In genomic region chr10:49139866-49140195, GRCh38 we compare ENCODE assay signal across 12 cellular contexts. TPM values are rescaled to one million over a fixed set of nuclear protein-coding genes. Genes with fewer than 3 reads are reported as not detected.
A peak's percentile ranks its signal among the peaks of the same experiment; 100 is the strongest.
DNase-seq lines count a peak whose midpoint lies in the region; ATAC-seq and TF ChIP-seq lines count a peak whose summit lies in the region.
"Had no signal": no experiment of that assay in that cellular context is flagged by ENCODE, and none has a peak within 500 bp of the region (broad histone marks: within the 10 kb centered on the region; RNA-seq: fewer than 3 reads in every experiment).

No MANE protein-coding gene starts in this region.

- in situ Hi-C loops in HAP-1 (cut with MboI; ENCODE audit: low sequenced_read_pairs): no loop called here

- peak; percentile 92 for ATAC-seq in stimulated activated effector memory CD8-positive, alpha-beta T cell treated with anti-CD3 and anti-CD28 coated beads, Interleukin-12 subunit alpha, Interleukin-12 subunit beta, amount 100 ng/mL, for 72 hours
- ATAC-seq in GM18907 (IDR thresholded peaks at IDR 0.05; ENCODE audit: unreplicated experiment) (no peak), GM19452 (IDR thresholded peaks at IDR 0.05; ENCODE audit: unreplicated experiment) (no peak)

- no peak for TF ChIP-seq CTCF in fibroblast of mammary gland (conservative IDR thresholded peaks at IDR 0.05; ENCODE audit: control insufficient read depth, insufficient read depth, low read depth, low read length)

- no peak overlapping the region for H3K27ac Mint-ChIP-seq in stimulated activated effector memory CD8-positive, alpha-beta T cell treated with anti-CD3 and anti-CD28 coated beads, Interleukin-12 subunit alpha, Interleukin-12 subunit beta, amount 100 ng/mL, for 72 hours

- no peaks in the 10 kb centered on the region for H3K9me3 ChIP-seq in HAP-1
- H3K9me3 ChIP-seq: pancreas had no signal

- H3K36me3 Mint-ChIP-seq in stimulated activated effector memory CD8-positive, alpha-beta T cell treated with anti-CD3 and anti-CD28 coated beads, Interleukin-12 subunit alpha, Interleukin-12 subunit beta, amount 100 ng/mL, for 72 hours: no peaks in the 10 kb centered on the region

- no peaks in the 10 kb centered on the region for H3K36me3 ChIP-seq in HAP-1 (replicated peaks)
- H3K36me3 ChIP-seq: pancreas had no signal

- H3K9me3 Mint-ChIP-seq in stimulated activated effector memory CD8-positive, alpha-beta T cell treated with anti-CD3 and anti-CD28 coated beads, Interleukin-12 subunit alpha, Interleukin-12 subunit beta, amount 100 ng/mL, for 72 hours: no peaks in the 10 kb centered on the region

- peaks cover 16% of the 10 kb centered on the region for H3K4me1 Mint-ChIP-seq in stimulated activated effector memory CD8-positive, alpha-beta T cell treated with anti-CD3 and anti-CD28 coated beads, Interleukin-12 subunit alpha, Interleukin-12 subunit beta, amount 100 ng/mL, for 72 hours

- no peaks in the 10 kb centered on the region for H3K4me1 ChIP-seq in HAP-1
- H3K4me1 ChIP-seq: pancreas had no signal

- no peak overlapping the region for H3K4me3 Mint-ChIP-seq in stimulated activated effector memory CD8-positive, alpha-beta T cell treated with anti-CD3 and anti-CD28 coated beads, Interleukin-12 subunit alpha, Interleukin-12 subunit beta, amount 100 ng/mL, for 72 hours

- no peaks in the 10 kb centered on the region for H3K27me3 ChIP-seq in HAP-1 (ENCODE audit: low read depth)
- H3K27me3 ChIP-seq: pancreas had no signal

- peak; percentile 4 for DNase-seq in NK-92 treated with Interleukin-12 subunit alpha and Interleukin-12 subunit beta, amount 100 ng/mL, for 24 hours (lab: John Stamatoyannopoulos, UW)
- no peak for DNase-seq in NK-92 (lab: John Stamatoyannopoulos, UW; ENCODE audit: unreplicated experiment)
- peak; percentile 96 for DNase-seq in RPMI7951 (ENCODE audit: low read depth)
- peak; percentile 99 for DNase-seq in fibroblast of mammary gland (ENCODE audit: low read depth)
- DNase-seq in stimulated activated effector memory CD8-positive, alpha-beta T cell treated with anti-CD3 and anti-CD28 coated beads, Interleukin-12 subunit alpha, Interleukin-12 subunit beta, amount 100 ng/mL, for 72 hours (ENCODE audit: low spot score in 2 of 2): no peak
- no peak for DNase-seq in HAP-1 (ENCODE audit: low spot score in 2 of 2)
- DNase-seq: central memory CD4-positive, alpha-beta T cell; NCI-H187 treated with DMSO at 0.1 percent for 48 hours; pancreas had no signal

- H3K4me3 ChIP-seq in fibroblast of mammary gland (ENCODE audit: control insufficient read depth, low read depth, low read length) (no peak overlapping the region), HAP-1 (no peak overlapping the region)
- H3K4me3 ChIP-seq: pancreas had no signal

RNA-seq across cellular contexts. Expression of gene FAM170B, which starts 6.0 kb away (rescaled TPM):
- total RNA-seq in RPMI7951 (2014; rRNA removed; shearing (Covaris generic)): not detected in 2 replicates
- total RNA-seq: pancreas, SK-MEL-5 had no signal

RNA-seq across cellular contexts. Expression of gene VSTM4, which starts 24.5 kb away (rescaled TPM):
- under 0.01 and 0.12 TPM in 2 replicates for total RNA-seq in RPMI7951 (2014; rRNA removed; shearing (Covaris generic))
- total RNA-seq: SK-MEL-5 had no signal

RNA-seq across cellular contexts. Expression of gene TMEM273, which starts 48.4 kb away (rescaled TPM):
- not detected in 2 replicates for total RNA-seq in RPMI7951 (2014; rRNA removed; shearing (Covaris generic))
- total RNA-seq: SK-MEL-5 had no signal

Comparison
In these comparisons a context has a peak if more than half of its experiments do, and no peak if none do; other contexts are left out.
1. DNase-seq: peak in NK-92 treated with Interleukin-12 subunit alpha and Interleukin-12 subunit beta, amount 100 ng/mL, for 24 hours (single experiment), RPMI7951 (single experiment) and fibroblast of mammary gland (single experiment); none in NK-92 (single experiment), stimulated activated effector memory CD8-positive, alpha-beta T cell treated with anti-CD3 and anti-CD28 coated beads, Interleukin-12 subunit alpha, Interleukin-12 subunit beta, amount 100 ng/mL, for 72 hours (0 of 2) and HAP-1 (0 of 2).